In genomic region chr9:119284587-119285337, GRCh38 we compare ENCODE assay signal across 25 cellular contexts.
DNase-seq lines count a peak whose midpoint lies in the region; ATAC-seq and TF ChIP-seq lines count a peak whose summit lies in the region.
"Had no signal": no experiment of that assay in that cellular context is flagged by ENCODE, and none has a peak within 500 bp of the region (broad histone marks: within the 10 kb centered on the region; RNA-seq: fewer than 3 reads in every experiment).

No MANE protein-coding gene starts in this region.

- intact Hi-C loops in right cardiac atrium (cut with DNase I) (loop anchor here (5.0 to 10.0 kb wide), 6 partner anchors 297 to 687 kb away; no protein-coding TSS in a partner anchor), Right ventricle myocardium inferior (cut with DNase I) (no loop called here), transverse colon (cut with DNase I; ENCODE audit: low total_unique reads) (no loop called here)
- intact Hi-C loops in CD4-positive, alpha-beta T cell (cut with DNase I, micrococcal nuclease): no loop called here

- TF ChIP-seq EP300 in transverse colon (IDR thresholded peaks at IDR 0.05; ENCODE audit: low read depth): no peak

- H3K4me3 ChIP-seq in right cardiac atrium (ENCODE audit: low read length): no peak overlapping the region
- H3K4me3 ChIP-seq in transverse colon: no peak overlapping the region
- H3K4me3 ChIP-seq: BLaER1 treated with 17β-estradiol and CSF1 and Interleukin-3, amounts not matched to agents 10 nM and 100 nM; stomach had no signal

- H3K4me1 ChIP-seq in right cardiac atrium (ENCODE audit: control insufficient read depth, insufficient read depth, low read length): peaks cover 1% of the 10 kb centered on the region
- peaks cover 0 to 4% (median 0%) of the 10 kb centered on the region in 4 donors for H3K4me1 ChIP-seq in transverse colon
- H3K4me1 ChIP-seq: Caco-2 had no signal

- ATAC-seq in right cardiac atrium: peak; percentile 36 to 82
- ATAC-seq in Right ventricle myocardium inferior: no peak
- no peak for ATAC-seq in CD4-positive, alpha-beta T cell (ENCODE audit: poor library complexity)
- ATAC-seq in GM18873 (IDR thresholded peaks at IDR 0.05; ENCODE audit: low FRiP score, unreplicated experiment): no peak
- ATAC-seq: activated CD4-positive, alpha-beta T cell treated with anti-CD3 and anti-CD28 coated beads for 36 hours; PC-3 had no signal

- H3K27me3 ChIP-seq in right cardiac atrium (ENCODE audit: control insufficient read depth, insufficient read depth): no peaks in the 10 kb centered on the region
- no peaks in the 10 kb centered on the region for H3K27me3 ChIP-seq in CD4-positive, alpha-beta T cell (ENCODE audit: control insufficient read depth, insufficient read depth, low read length)
- H3K27me3 ChIP-seq in transverse colon: no peaks in the 10 kb centered on the region

- peaks cover 7% of the 10 kb centered on the region for H3K27me3 Mint-ChIP-seq in CD4-positive, alpha-beta T cell

- H3K36me3 Mint-ChIP-seq in CD4-positive, alpha-beta T cell (ENCODE audit: low read depth): no peaks in the 10 kb centered on the region
- H3K36me3 Mint-ChIP-seq: activated naive CD8-positive, alpha-beta T cell treated with anti-CD3 and anti-CD28 coated beads for 36 hours had no signal

- CTCF ChIA-PET in CD4-positive, alpha-beta T cell (lab: Charles Lee): no interaction called here

- no peaks in the 10 kb centered on the region for H3K9me3 ChIP-seq in right cardiac atrium (ENCODE audit: control insufficient read depth, low read length)
- H3K9me3 ChIP-seq in CD4-positive, alpha-beta T cell (ENCODE audit: control insufficient read depth, low read length): no peaks in the 10 kb centered on the region
- H3K9me3 ChIP-seq in transverse colon: no peaks in the 10 kb centered on the region
- H3K9me3 ChIP-seq: BLaER1 treated with 17β-estradiol and CSF1 and Interleukin-3, amounts not matched to agents 10 nM and 100 nM; Caco-2; stomach had no signal

- H3K27ac ChIP-seq in right cardiac atrium (ENCODE audit: low read length): no peak overlapping the region
- H3K27ac ChIP-seq in temporal lobe (ENCODE audit: low read depth, low read length): peak overlapping the region; percentile 61
- no peak overlapping the region for H3K27ac ChIP-seq in CD4-positive, alpha-beta T cell (ENCODE audit: low read depth, low read length)
- H3K27ac ChIP-seq in transverse colon: no peak overlapping the region
- H3K27ac ChIP-seq: BLaER1 treated with 17β-estradiol and CSF1 and Interleukin-3, amounts not matched to agents 10 nM and 100 nM; HL-60; stomach had no signal

- POLR2A ChIA-PET in CD4-positive, alpha-beta T cell (lab: Charles Lee): no interaction called here

- TF ChIP-seq CTCF in CD4-positive, alpha-beta T cell (IDR thresholded peaks at IDR 0.05): no peak
- no peak for TF ChIP-seq CTCF in transverse colon (IDR thresholded peaks at IDR 0.05)

- H3K4me1 Mint-ChIP-seq in CD4-positive, alpha-beta T cell (ENCODE audit: low read depth): no peaks in the 10 kb centered on the region
- H3K4me1 Mint-ChIP-seq: activated CD4-positive, alpha-beta T cell treated with anti-CD3 and anti-CD28 coated beads for 36 hours; activated naive CD8-positive, alpha-beta T cell treated with anti-CD3 and anti-CD28 coated beads for 36 hours had no signal

- 63% methylated on average over 12 of the region's 12 CpGs for WGBS in right cardiac atrium
- 69 to 70% methylated on average over 12 of the region's 12 CpGs for WGBS in transverse colon (ENCODE audit: low coverage in 1 of 2), 2 donors

- H3K27ac Mint-ChIP-seq in CD4-positive, alpha-beta T cell: no peak overlapping the region
- H3K27ac Mint-ChIP-seq: activated CD4-positive, alpha-beta T cell treated with anti-CD3 and anti-CD28 coated beads for 36 hours; activated naive CD8-positive, alpha-beta T cell treated with anti-CD3 and anti-CD28 coated beads for 36 hours; T-helper 2 cell treated with Interferon-gamma antibody and Interleukin-4, amounts not matched to agents 5 μg/mL and 100 μg/mL, for 36 hours had no signal

- H3K4me3 Mint-ChIP-seq in CD4-positive, alpha-beta T cell: no peak overlapping the region
- H3K4me3 Mint-ChIP-seq: activated CD4-positive, alpha-beta T cell treated with anti-CD3 and anti-CD28 coated beads for 36 hours; activated naive CD8-positive, alpha-beta T cell treated with anti-CD3 and anti-CD28 coated beads for 36 hours; T-helper 2 cell treated with Interferon-gamma antibody and Interleukin-4, amounts not matched to agents 5 μg/mL and 100 μg/mL, for 36 hours had no signal

- DNase-seq in right cardiac atrium: peak in 1 of 3 donors; percentile 51
- DNase-seq in Right ventricle myocardium inferior (ENCODE audit: missing footprints): no peak
- DNase-seq in astrocyte of the hippocampus (ENCODE audit: low read depth, low spot score): peak; percentile 55
- DNase-seq in kidney tubule cell (ENCODE audit: low spot score): peak; percentile 20
- DNase-seq in CD4-positive, alpha-beta T cell: no peak
- no peak for DNase-seq in transverse colon
- DNase-seq: activated CD4-positive, alpha-beta T cell treated with anti-CD3 and anti-CD28 coated beads for 36 hours; activated effector memory CD4-positive, alpha-beta T cell treated with Interleukin-2 at 50 U/mL for 16 hours; activated naive CD8-positive, alpha-beta T cell treated with anti-CD3 and anti-CD28 coated beads for 36 hours; Caco-2; cerebellar nuclear complex; DND-41; effector CD4-positive, alpha-beta T cell; mesenchymal stem cell; NK-92 treated with Interleukin-12 subunit alpha and Interleukin-12 subunit beta, amount 100 ng/mL, for 24 hours; PC-3; Right ventricle myocardium superior; small intestine; stomach; trophoblast cell had no signal

- in situ Hi-C loops in transverse colon (cut with MboI; ENCODE audit: low pct_ligation_motif_present in 1 of 4, low pct_unique_long_range_greater_than_20kb in 1 of 4, low sequenced_read_pairs in 3 of 4): loop anchor here in 1 of 4 donors (25.0 kb wide), 1 partner anchor 1497 kb away; no protein-coding TSS in a partner anchor

- TF ChIP-seq POLR2A in transverse colon (IDR thresholded peaks at IDR 0.05): no peak

- no peaks in the 10 kb centered on the region for H3K9me3 Mint-ChIP-seq in CD4-positive, alpha-beta T cell

- no peaks in the 10 kb centered on the region for H3K36me3 ChIP-seq in transverse colon
- H3K36me3 ChIP-seq: BLaER1 treated with 17β-estradiol and CSF1 and Interleukin-3, amounts not matched to agents 10 nM and 100 nM; stomach had no signal

Comparison
In these comparisons a context has a peak if more than half of its experiments do, and no peak if none do; other contexts are left out.
1. ATAC-seq: peak in right cardiac atrium (2 of 2); none in Right ventricle myocardium inferior (single experiment), CD4-positive, alpha-beta T cell (single experiment) and GM18873 (single experiment).
2. intact Hi-C loops: an anchor here in right cardiac atrium (5.0 to 10.0 kb wide); none called in Right ventricle myocardium inferior, CD4-positive, alpha-beta T cell and transverse colon.
3. DNase-seq: peak in astrocyte of the hippocampus (single experiment) and kidney tubule cell (single experiment); none in Right ventricle myocardium inferior (single experiment), CD4-positive, alpha-beta T cell (0 of 10) and transverse colon (single experiment).